In the genomic region with DNA sequence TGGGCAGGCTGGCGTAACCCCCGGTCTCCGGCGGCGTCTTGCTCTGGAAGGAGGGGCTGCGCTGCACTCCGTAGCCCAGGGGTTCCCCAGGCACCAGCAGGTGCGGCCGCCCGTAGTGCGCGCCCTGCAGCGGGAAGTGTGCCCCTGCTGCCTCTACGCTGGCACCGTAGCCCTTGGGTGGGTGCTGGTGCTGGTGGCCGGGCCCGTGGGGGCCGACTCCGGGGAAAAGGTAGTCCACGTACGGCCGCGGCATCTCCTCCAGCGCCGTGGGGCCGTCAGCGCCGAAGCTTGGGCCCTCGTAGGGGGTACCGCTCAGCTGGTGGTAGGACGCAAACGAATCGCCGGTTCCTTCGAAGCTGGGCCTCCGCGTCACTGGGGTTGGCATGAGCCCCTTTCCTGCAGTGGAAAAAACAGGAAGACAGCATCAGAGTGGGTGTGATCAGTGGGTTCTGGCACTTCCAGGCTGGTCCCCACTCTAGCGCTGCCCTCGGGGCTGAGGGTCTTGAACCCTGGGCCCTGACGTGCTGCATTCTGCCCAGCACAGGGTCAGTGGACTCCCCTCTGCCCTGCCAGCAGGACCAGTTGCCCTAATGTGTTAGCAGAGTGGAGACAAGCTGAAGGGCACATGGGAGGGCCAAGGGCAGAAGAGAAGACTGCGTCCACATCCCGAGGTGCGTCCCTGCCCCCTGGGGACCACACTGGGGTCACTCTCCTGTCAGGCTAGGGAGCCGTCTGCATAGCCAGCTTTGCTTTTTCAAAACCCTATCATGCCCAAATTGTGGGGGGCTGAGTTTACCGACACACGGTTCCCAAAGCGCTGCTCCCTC, we compare ENCODE assay signal across 1 cellular context.
TF ChIP-seq lines count a peak whose summit lies in the region.

No MANE protein-coding gene starts in this region.

TF ChIP-seq in H1, 55 proteins besides CTCF, POLR2A, EP300 and RAD21 (continued from another document):
- TF ChIP-seq TBP (IDR thresholded peaks at IDR 0.05; ENCODE audit: low read depth, low read length) (no peak), CREB1 (IDR thresholded peaks at IDR 0.05) (no peak), KDM4A (IDR thresholded peaks at IDR 0.05; ENCODE audit: low read depth, low read length, severe bottlenecking) (no peak), YY1 (IDR thresholded peaks at IDR 0.05; ENCODE audit: low read depth, low read length) (no peak), SP4 (IDR thresholded peaks at IDR 0.05; ENCODE audit: low read length) (no peak), TAF1 (IDR thresholded peaks at IDR 0.05; ENCODE audit: low read depth, low read length) (no peak), CHD2 (IDR thresholded peaks at IDR 0.05; ENCODE audit: low read length) (no peak), SAP30 (IDR thresholded peaks at IDR 0.05; ENCODE audit: insufficient read depth, insufficient replicate concordance, low read length) (no peak), TAF7 (optimal IDR thresholded peaks at IDR 0.05; ENCODE audit: borderline replicate concordance, low read depth, low read length) (no peak)
- TF ChIP-seq, protein P1, sequence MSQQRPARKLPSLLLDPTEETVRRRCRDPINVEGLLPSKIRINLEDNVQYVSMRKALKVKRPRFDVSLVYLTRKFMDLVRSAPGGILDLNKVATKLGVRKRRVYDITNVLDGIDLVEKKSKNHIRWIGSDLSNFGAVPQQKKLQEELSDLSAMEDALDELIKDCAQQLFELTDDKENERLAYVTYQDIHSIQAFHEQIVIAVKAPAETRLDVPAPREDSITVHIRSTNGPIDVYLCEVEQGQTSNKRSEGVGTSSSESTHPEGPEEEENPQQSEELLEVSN (IDR thresholded peaks at IDR 0.05) = no peak
TF ChIP-seq in H1: peak in this region for 0.
